In genomic region chr3:41158947-41159346, GRCh38 we compare ENCODE assay signal across 11 cellular contexts. TPM values are rescaled to one million over a fixed set of nuclear protein-coding genes. Genes with fewer than 3 reads are reported as not detected.
DNase-seq lines count a peak whose midpoint lies in the region; ATAC-seq and TF ChIP-seq lines count a peak whose summit lies in the region.
"Had no signal": no experiment of that assay in that cellular context is flagged by ENCODE, and none has a peak within 500 bp of the region (broad histone marks: within the 10 kb centered on the region; RNA-seq: fewer than 3 reads in every experiment).

No MANE protein-coding gene starts in this region.

- H3K36me3 Mint-ChIP-seq in Calu3 (ENCODE audit: insufficient read depth, unreplicated experiment): no peaks in the 10 kb centered on the region

- WGBS in lung, 2 donors: 73 to 86% methylated on average over 1 of the region's 1 CpG

- H3K4me1 ChIP-seq in lung (ENCODE audit: control insufficient read depth in 2 of 2, insufficient read depth in 2 of 2, low read length in 2 of 2): peaks cover 0 to 3% of the 10 kb centered on the region in 2 donors

- no TSS peak for BruUV-seq in Calu3 (replicated peaks; lab: Mats Ljungman, UMichigan)

- no peaks in the 10 kb centered on the region for H3K4me1 Mint-ChIP-seq in Calu3 (ENCODE audit: low read depth, unreplicated experiment)

- no peak for TF ChIP-seq CTCF in Calu3 (IDR thresholded peaks at IDR 0.05; ENCODE audit: unreplicated experiment)
- no peak for TF ChIP-seq CTCF in lung (IDR thresholded peaks at IDR 0.05; ENCODE audit: control extremely low read depth, extremely low read depth)

- no peaks in the 10 kb centered on the region for H3K27me3 ChIP-seq in lung (ENCODE audit: control insufficient read depth, insufficient read depth)
- H3K27me3 ChIP-seq: cardiac muscle cell had no signal

- intact Hi-C loops in Calu3 (cut with micrococcal nuclease; ENCODE audit: unreplicated experiment): no loop called here

- H3K27me3 Mint-ChIP-seq in Calu3 (ENCODE audit: unreplicated experiment): no peaks in the 10 kb centered on the region

- peak; percentile 6 for DNase-seq in Calu3
- DNase-seq in HT-29 (ENCODE audit: low spot score): peak; percentile 26
- peak; percentile 15 for DNase-seq in activated naive CD4-positive, alpha-beta T cell treated with anti-CD3 and anti-CD28 coated beads, Interleukin-2, amount 50 U/mL, for 16 hours
- peak; percentile 50 for DNase-seq in lung (ENCODE audit: low spot score)
- DNase-seq in midbrain (lab: John Stamatoyannopoulos, UW): no peak
- DNase-seq in NCI-H1048 (lab: John Stamatoyannopoulos, UW): no peak
- DNase-seq: activated CD8-positive, alpha-beta memory T cell treated with anti-CD3 and anti-CD28 coated beads, Interleukin-2, amount 50 U/mL, for 48 hours; NCI-H1092 had no signal

- no peak overlapping the region for H3K27ac Mint-ChIP-seq in Calu3 (ENCODE audit: unreplicated experiment)

- peak; percentile 59 for ATAC-seq in lung (ENCODE audit: insufficient read depth, low FRiP score)
- no peak for ATAC-seq in GM21390 (IDR thresholded peaks at IDR 0.05; ENCODE audit: unreplicated experiment)
- ATAC-seq in GM21786 (IDR thresholded peaks at IDR 0.05; ENCODE audit: unreplicated experiment): no peak

- H3K9me3 Mint-ChIP-seq in Calu3 (ENCODE audit: low read depth, unreplicated experiment): no peaks in the 10 kb centered on the region

- CTCF ChIA-PET in Calu3 (lab: Charles Lee): no interaction called here

- H3K4me3 Mint-ChIP-seq in Calu3 (ENCODE audit: low read depth, unreplicated experiment): no peak overlapping the region

- no peaks in the 10 kb centered on the region for H3K36me3 ChIP-seq in lung (ENCODE audit: control insufficient read depth in 2 of 2, insufficient read depth in 2 of 2, low read length in 2 of 2)
- H3K36me3 ChIP-seq: cardiac muscle cell had no signal

- no peak overlapping the region for H3K27ac ChIP-seq in lung (ENCODE audit: low read depth in 1 of 2, low read length in 1 of 2)
- H3K27ac ChIP-seq: cardiac muscle cell had no signal

- no peaks in the 10 kb centered on the region for H3K9me3 ChIP-seq in lung (ENCODE audit: control insufficient read depth in 2 of 2, insufficient read depth in 1 of 2, low read length in 1 of 2)

- H3K4me3 ChIP-seq in lung: no peak overlapping the region
- H3K4me3 ChIP-seq: cardiac muscle cell had no signal

RNA-seq across cellular contexts. Expression of gene CTNNB1, which starts 40.4 kb away (rescaled TPM):
- total RNA-seq in Calu3 (2022) (252 and 258 TPM in 2 replicates), lung (100 to 1,000 TPM; 424 to 631 TPM)
- 225 TPM in 2 replicates for total RNA-seq in HT-29 (2014; rRNA removed; shearing (Covaris generic))
- 100 to 1,000 TPM in 1 of 2 donors, 10 to 100 TPM in 1; 90.3 to 207 TPM for polyA plus RNA-seq in lung

Comparison
In these comparisons a context has a peak if more than half of its experiments do, and no peak if none do; other contexts are left out.
1. DNase-seq: peak in Calu3 (single experiment), HT-29 (single experiment), activated naive CD4-positive, alpha-beta T cell treated with anti-CD3 and anti-CD28 coated beads, Interleukin-2, amount 50 U/mL, for 16 hours (single experiment) and lung (single experiment); none in midbrain (single experiment) and NCI-H1048 (single experiment).